Comparison of ENCODE assay signal across 8 cellular contexts in genomic region chr1:224356685-224357625, GRCh38. TPM values are rescaled to one million over a fixed set of nuclear protein-coding genes. Genes with fewer than 3 reads are reported as not detected.
DNase-seq lines count a peak whose midpoint lies in the region; ATAC-seq, FAIRE-seq and TF ChIP-seq lines count a peak whose summit lies in the region.

Gene CNIH4 (plus strand): TSS chr1:224356879. CDS start chr1:224356925, 46 bp downstream.

- WGBS in endodermal cell (ENCODE audit: insufficient coverage in 1 of 2, insufficient read length in 1 of 2), 2 experiments, result 0 to 2% methylated on average over 10 to 78 of the region's 78 CpGs
- WGBS in mesendoderm (ENCODE audit: extremely low coverage, insufficient coverage, low lambda C conversion rate), result no CpG with 5 or more reads among the region's 78 CpGs

- H3K9me3 ChIP-seq in endodermal cell (ENCODE audit: control insufficient read depth, low read length), result no peaks in the 10 kb centered on the region

- DNase-seq in COLO829 (ENCODE audit: low spot score), result peak; percentile 97
- peak; percentile 96 for DNase-seq in HTR-8/SVneo (ENCODE audit: insufficient read length, low spot score)
- DNase-seq in NOMO-1 treated with dmso at 0.1 percent for 144 hours (lab: John Stamatoyannopoulos, UW; ENCODE audit: unreplicated experiment), result peak; percentile 91
- DNase-seq in activated CD8-positive, alpha-beta memory T cell treated with anti-CD3 and anti-CD28 coated beads, Interleukin-2, amount 10 ng/mL, durations not matched to agents 7 days and 5 days, result peak; percentile 96
- DNase-seq in endodermal cell, result peak; percentile 97
- peak; percentile 98 for DNase-seq in mesendoderm
- peak; percentile 74 for DNase-seq in stimulated activated CD8-positive, alpha-beta memory T cell treated with anti-CD3 and anti-CD28 coated beads, Interleukin-15, amount 100 ng/mL, for 1 hour (ENCODE audit: low read depth)

- H3K27me3 Mint-ChIP-seq in activated CD8-positive, alpha-beta memory T cell treated with anti-CD3 and anti-CD28 coated beads, Interleukin-2, amount 10 ng/mL, durations not matched to agents 7 days and 5 days, result no peaks in the 10 kb centered on the region
- H3K27me3 Mint-ChIP-seq in endodermal cell (ENCODE audit: insufficient read depth), result no peaks in the 10 kb centered on the region

- peak within 1 kb of the TSS; percentile 81 for H3K4me3 Mint-ChIP-seq in activated CD8-positive, alpha-beta memory T cell treated with anti-CD3 and anti-CD28 coated beads, Interleukin-2, amount 10 ng/mL, durations not matched to agents 7 days and 5 days
- peak within 1 kb of the TSS; percentile 79 for H3K4me3 Mint-ChIP-seq in endodermal cell

- H3K4me1 ChIP-seq in endodermal cell (ENCODE audit: control insufficient read depth, insufficient read depth, low read length) (no peaks in the 10 kb centered on the region), mesendoderm (ENCODE audit: control insufficient read depth, low read depth, low read length) (peaks cover 2% of the 10 kb centered on the region)

- H2AK5ac ChIP-seq in mesendoderm (ENCODE audit: low read length), result no peak within 1 kb of the TSS

- H3K4me2 ChIP-seq in mesendoderm (ENCODE audit: low read length), result peak within 1 kb of the TSS; percentile 52

- H3K79me2 ChIP-seq in mesendoderm (ENCODE audit: control insufficient read depth, insufficient read depth, low read length), result peaks cover 23% of the 10 kb centered on the region

- no peak within 1 kb of the TSS for H2BK5ac ChIP-seq in mesendoderm (ENCODE audit: low read length)

- no peaks in the 10 kb centered on the region for H3K27me3 ChIP-seq in endodermal cell (ENCODE audit: control insufficient read depth, insufficient read depth, low read length, poor library complexity, severe bottlenecking)
- H3K27me3 ChIP-seq in mesendoderm (ENCODE audit: insufficient read depth, low read length, poor library complexity), result no peaks in the 10 kb centered on the region

- CTCF ChIA-PET in activated CD8-positive, alpha-beta memory T cell treated with anti-CD3 and anti-CD28 coated beads, Interleukin-2, amount 10 ng/mL, durations not matched to agents 7 days and 5 days (lab: Charles Lee), result interaction anchor here (0.9 to 3.1 kb wide), 5 partner anchors 14 to 101 kb away, joined by 3 to 17 read pairs (median 3); no protein-coding TSS in a partner anchor

- H3K9ac ChIP-seq in endodermal cell (ENCODE audit: extremely low read depth, low read length, poor library complexity, severe bottlenecking) (peak within 1 kb of the TSS; percentile 66), mesendoderm (ENCODE audit: low read length) (peak within 1 kb of the TSS; percentile 97)

- FAIRE-seq in HTR-8/SVneo (lab: Jason Lieb, UNC), result peak; percentile 92

- no peak within 1 kb of the TSS for H2BK120ac ChIP-seq in mesendoderm (ENCODE audit: low read depth, low read length)

- H3K36me3 ChIP-seq in endodermal cell (ENCODE audit: control insufficient read depth, insufficient read depth, low read length), result peaks cover 4% of the 10 kb centered on the region
- H3K36me3 ChIP-seq in mesendoderm (ENCODE audit: control insufficient read depth, insufficient read depth, low read length), result no peaks in the 10 kb centered on the region

- H4K8ac ChIP-seq in mesendoderm (ENCODE audit: low read depth, low read length), result peak within 1 kb of the TSS; percentile 42

- H3K36me3 Mint-ChIP-seq in activated CD8-positive, alpha-beta memory T cell treated with anti-CD3 and anti-CD28 coated beads, Interleukin-2, amount 10 ng/mL, durations not matched to agents 7 days and 5 days, result peaks cover 19% of the 10 kb centered on the region
- peaks cover 11% of the 10 kb centered on the region for H3K36me3 Mint-ChIP-seq in endodermal cell (ENCODE audit: low read depth)

- peak within 1 kb of the TSS; percentile 99 for H3K56ac ChIP-seq in mesendoderm (ENCODE audit: low read length)

- TF ChIP-seq CTCF in endodermal cell (conservative IDR thresholded peaks at IDR 0.05), result no peak

- H4K5ac ChIP-seq in mesendoderm (ENCODE audit: low read length), result no peak within 1 kb of the TSS

- H3K18ac ChIP-seq in mesendoderm (ENCODE audit: low read length), result peak within 1 kb of the TSS; percentile 85

- H3K4ac ChIP-seq in mesendoderm (ENCODE audit: low read depth, low read length), result peak within 1 kb of the TSS; percentile 57

- H3K23ac ChIP-seq in mesendoderm (ENCODE audit: low read length), result no peak within 1 kb of the TSS

- peaks cover 46% of the 10 kb centered on the region for H3K4me1 Mint-ChIP-seq in activated CD8-positive, alpha-beta memory T cell treated with anti-CD3 and anti-CD28 coated beads, Interleukin-2, amount 10 ng/mL, durations not matched to agents 7 days and 5 days
- peaks cover 18% of the 10 kb centered on the region for H3K4me1 Mint-ChIP-seq in endodermal cell

- ATAC-seq in GM21367 (IDR thresholded peaks at IDR 0.05; ENCODE audit: unreplicated experiment), result peak; percentile 97
- ATAC-seq in activated CD8-positive, alpha-beta memory T cell treated with anti-CD3 and anti-CD28 coated beads, Interleukin-2, amount 10 ng/mL, durations not matched to agents 7 days and 5 days, result peak; percentile 99

- peak within 1 kb of the TSS; percentile 85 for H3K27ac Mint-ChIP-seq in activated CD8-positive, alpha-beta memory T cell treated with anti-CD3 and anti-CD28 coated beads, Interleukin-2, amount 10 ng/mL, durations not matched to agents 7 days and 5 days
- peak within 1 kb of the TSS; percentile 59 for H3K27ac Mint-ChIP-seq in endodermal cell

- peaks cover 10% of the 10 kb centered on the region for H3K79me1 ChIP-seq in mesendoderm (ENCODE audit: low read length)

- H3K9me3 Mint-ChIP-seq in activated CD8-positive, alpha-beta memory T cell treated with anti-CD3 and anti-CD28 coated beads, Interleukin-2, amount 10 ng/mL, durations not matched to agents 7 days and 5 days (ENCODE audit: low read depth), result no peaks in the 10 kb centered on the region
- H3K9me3 Mint-ChIP-seq in endodermal cell, result peaks cover 5% of the 10 kb centered on the region

- H2BK15ac ChIP-seq in mesendoderm (replicated peaks; ENCODE audit: low read depth), result no peak within 1 kb of the TSS

- H3K27ac ChIP-seq in endodermal cell (ENCODE audit: low read depth, low read length) (no peak within 1 kb of the TSS), mesendoderm (ENCODE audit: low read depth, low read length) (peak within 1 kb of the TSS; percentile 69)

- H3K4me3 ChIP-seq in endodermal cell (ENCODE audit: low read length) (peak within 1 kb of the TSS; percentile 88), mesendoderm (ENCODE audit: low read length) (peak within 1 kb of the TSS; percentile 98)

RNA-seq across cellular contexts. Expression of gene CNIH4, which starts in this region (rescaled TPM):
- 10 to 100 TPM; 45.5 to 46.2 TPM for total RNA-seq in activated CD8-positive, alpha-beta memory T cell treated with anti-CD3 and anti-CD28 coated beads, Interleukin-2, amount 10 ng/mL, durations not matched to agents 7 days and 5 days
- 10 to 100 TPM; 63.7 to 67.8 TPM for total RNA-seq in endodermal cell
- polyA plus RNA-seq in endodermal cell (2013, experiment 1 of 2), result 98.9 TPM
- 92.8 TPM for polyA plus RNA-seq in endodermal cell (2013, experiment 2 of 2)
- polyA plus RNA-seq in mesendoderm (2013, experiment 1 of 2), result 121 TPM
- polyA plus RNA-seq in mesendoderm (2013, experiment 2 of 2), result 122 TPM
